ENCODE assay signal across 8 cellular contexts in the genomic region with DNA sequence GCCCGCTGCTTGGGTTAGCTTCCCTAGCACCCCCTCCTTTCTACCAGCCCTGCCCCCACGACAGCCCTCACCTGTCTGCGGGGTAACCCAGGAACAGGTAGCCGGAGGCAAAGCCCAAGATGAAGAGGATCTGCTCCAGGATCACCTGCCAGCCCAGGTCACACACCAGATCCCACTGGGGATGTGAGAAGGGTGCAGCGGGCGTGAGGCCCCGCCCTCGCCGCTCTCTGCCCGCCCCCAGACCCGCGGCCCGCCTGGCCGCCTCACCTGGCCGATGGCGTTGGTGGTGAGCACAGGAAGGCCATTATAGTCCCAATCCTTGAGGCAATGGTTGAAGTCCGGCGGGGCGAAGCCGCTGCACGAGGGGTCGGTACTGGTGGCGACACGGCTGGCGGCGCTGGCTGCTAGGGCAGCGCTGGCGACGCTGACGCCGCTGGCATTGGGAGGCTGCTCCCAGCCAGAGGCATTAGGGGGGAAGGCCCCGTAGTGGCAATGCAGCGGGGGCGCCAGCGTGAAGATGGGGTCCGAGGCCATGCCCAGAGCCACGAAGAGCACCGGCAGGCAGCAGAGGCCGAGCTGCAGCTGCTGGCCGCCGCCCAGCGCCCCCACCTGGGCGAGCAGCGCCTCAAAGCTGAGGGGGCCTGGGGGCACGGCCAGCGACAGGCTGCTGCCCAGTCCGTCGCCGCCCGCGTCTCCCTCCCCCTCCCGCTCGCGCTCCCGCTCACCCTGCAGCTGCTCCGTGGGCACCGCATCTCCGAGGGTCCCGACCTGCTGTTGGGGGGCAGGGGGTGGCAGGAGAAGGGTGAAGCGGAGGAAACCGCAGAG. TPM values are rescaled to one million over a fixed set of nuclear protein-coding genes. Genes with fewer than 3 reads are reported as not detected.
DNase-seq lines count a peak whose midpoint lies in the region; TF ChIP-seq lines count a peak whose summit lies in the region.

No MANE protein-coding gene starts in this region.

- peak overlapping the region; percentile 68 for H3K27ac ChIP-seq in ectodermal cell (ENCODE audit: insufficient read depth, low read depth, low read length, poor library complexity, severe bottlenecking)
- no peak overlapping the region for H3K27ac ChIP-seq in urinary bladder (ENCODE audit: low read depth)

- H3K4me1 ChIP-seq in BE2C: peaks cover 3% of the 10 kb centered on the region; the same call in 1 of the 2 replicates
- H3K4me1 ChIP-seq in ectodermal cell (ENCODE audit: control insufficient read depth, insufficient read depth, low read length): no peaks in the 10 kb centered on the region
- peaks cover 2% of the 10 kb centered on the region for H3K4me1 ChIP-seq in urinary bladder (ENCODE audit: insufficient read depth)

- no peaks in the 10 kb centered on the region for H3K9me3 ChIP-seq in BE2C
- H3K9me3 ChIP-seq in ectodermal cell (ENCODE audit: control insufficient read depth, low read length): no peaks in the 10 kb centered on the region

- peak; percentile 16; the same call in 1 of the 2 replicates for TF ChIP-seq CTCF in BE2C (IDR thresholded peaks at IDR 0.05; ENCODE audit: low read depth, low read length)

- H3K4me3 ChIP-seq in BE2C (ENCODE audit: low read depth, low read length) (peak overlapping the region; percentile 54), ectodermal cell (ENCODE audit: insufficient read depth, low read depth, low read length) (peak overlapping the region; percentile 67), urinary bladder (ENCODE audit: low read depth, low read length) (peak overlapping the region; percentile 65)

- H3K27me3 ChIP-seq in BE2C (no peaks in the 10 kb centered on the region), ectodermal cell (ENCODE audit: control insufficient read depth, insufficient read depth, low read length, poor library complexity, severe bottlenecking) (peaks cover 9% of the 10 kb centered on the region)

- DNase-seq in BE2C: peak; percentile 45
- DNase-seq in NCI-H1105 treated with DMSO at 0.1 percent for 48 hours (lab: John Stamatoyannopoulos, UW): peak; percentile 32
- DNase-seq in mesenteric fat pad (ENCODE audit: low spot score): peak; percentile 82
- DNase-seq in SW480 (ENCODE audit: low spot score): no peak
- DNase-seq in HuH-7.5 (ENCODE audit: low spot score): no peak
- DNase-seq in DMS153 (lab: John Stamatoyannopoulos, UW): no peak

- 7 to 8% methylated on average over 61 of the region's 61 CpGs for WGBS in ectodermal cell, 2 experiments
- WGBS in urinary bladder: 7% methylated on average over 61 of the region's 61 CpGs

- no peaks in the 10 kb centered on the region for H3K36me3 ChIP-seq in BE2C
- H3K36me3 ChIP-seq in ectodermal cell (ENCODE audit: control insufficient read depth, insufficient read depth, low read length): no peaks in the 10 kb centered on the region
- H3K36me3 ChIP-seq in urinary bladder (ENCODE audit: insufficient read depth): no peaks in the 10 kb centered on the region

RNA-seq across cellular contexts. Expression of a gene that starts 0.8 kb away (rescaled TPM):
- polyA plus RNA-seq in BE2C (2012; ENCODE audit: insufficient read depth, insufficient read length, low read depth): 38.5 TPM
- 76.9 TPM for polyA plus RNA-seq in ectodermal cell (2013, experiment 1 of 4)
- polyA plus RNA-seq in ectodermal cell (2013, experiment 2 of 4): 82.5 TPM
- polyA plus RNA-seq in ectodermal cell (2013, experiment 3 of 4): 74.7 TPM
- 87.5 TPM for polyA plus RNA-seq in ectodermal cell (2013, experiment 4 of 4)
- 7.0 TPM for total RNA-seq in mesenteric fat pad
- total RNA-seq in urinary bladder: 30.5 TPM
- 40.8 TPM for polyA plus RNA-seq in urinary bladder

RNA-seq across cellular contexts. Expression of a gene that starts 13.1 kb away (rescaled TPM):
- polyA plus RNA-seq in BE2C (2012; ENCODE audit: insufficient read depth, insufficient read length, low read depth): not detected
- polyA plus RNA-seq in ectodermal cell (2013, experiment 1 of 4): 108 TPM
- 109 TPM for polyA plus RNA-seq in ectodermal cell (2013, experiment 2 of 4)
- polyA plus RNA-seq in ectodermal cell (2013, experiment 3 of 4): 98.4 TPM
- 111 TPM for polyA plus RNA-seq in ectodermal cell (2013, experiment 4 of 4)
- total RNA-seq in mesenteric fat pad: 15.5 TPM
- 15.0 TPM for total RNA-seq in urinary bladder
- 28.7 TPM for polyA plus RNA-seq in urinary bladder

RNA-seq across cellular contexts. Expression of a gene that starts 20.7 kb away (rescaled TPM):
- polyA plus RNA-seq in BE2C (2012; ENCODE audit: insufficient read depth, insufficient read length, low read depth): not detected
- polyA plus RNA-seq in ectodermal cell (2013, experiment 1 of 4): not detected
- not detected for polyA plus RNA-seq in ectodermal cell (2013, experiment 2 of 4)
- polyA plus RNA-seq in ectodermal cell (2013, experiment 3 of 4): not detected
- polyA plus RNA-seq in ectodermal cell (2013, experiment 4 of 4): not detected
- total RNA-seq in mesenteric fat pad (not detected), urinary bladder (not detected)
- polyA plus RNA-seq in urinary bladder: not detected

RNA-seq across cellular contexts. Expression of a gene that starts 25.0 kb away (rescaled TPM):
- not detected for polyA plus RNA-seq in BE2C (2012; ENCODE audit: insufficient read depth, insufficient read length, low read depth)
- polyA plus RNA-seq in ectodermal cell (2013, experiment 1 of 4): 4.0 TPM
- polyA plus RNA-seq in ectodermal cell (2013, experiment 2 of 4): 4.4 TPM
- 4.1 TPM for polyA plus RNA-seq in ectodermal cell (2013, experiment 3 of 4)
- polyA plus RNA-seq in ectodermal cell (2013, experiment 4 of 4): 4.9 TPM
- not detected for total RNA-seq in mesenteric fat pad
- total RNA-seq in urinary bladder: 3.5 TPM
- polyA plus RNA-seq in urinary bladder: 2.0 TPM

RNA-seq across cellular contexts. Expression of a gene that starts 30.6 kb away (rescaled TPM):
- polyA plus RNA-seq in BE2C (2012; ENCODE audit: insufficient read depth, insufficient read length, low read depth): 156 TPM
- 470 TPM for polyA plus RNA-seq in ectodermal cell (2013, experiment 1 of 4)
- 422 TPM for polyA plus RNA-seq in ectodermal cell (2013, experiment 2 of 4)
- polyA plus RNA-seq in ectodermal cell (2013, experiment 3 of 4): 322 TPM
- polyA plus RNA-seq in ectodermal cell (2013, experiment 4 of 4): 370 TPM
- total RNA-seq in mesenteric fat pad (129 TPM), urinary bladder (52.0 TPM)
- polyA plus RNA-seq in urinary bladder: 84.0 TPM

Comparison
In these comparisons a context has a peak if more than half of its experiments do, and no peak if none do; other contexts are left out.
1. DNase-seq: peak in BE2C (single experiment), NCI-H1105 treated with DMSO at 0.1 percent for 48 hours (single experiment) and mesenteric fat pad (single experiment); none in SW480 (single experiment), HuH-7.5 (single experiment) and DMS153 (single experiment).
2. Peak in every context shown above with its lines, with median percentiles within 50 percentile points of each other: H3K4me3 ChIP-seq.